In genomic region chr14:77033622-77034521, GRCh38 we compare ENCODE assay signal across 8 cellular contexts. TPM values are rescaled to one million over a fixed set of nuclear protein-coding genes. Genes with fewer than 3 reads are reported as not detected.
DNase-seq lines count a peak whose midpoint lies in the region; ATAC-seq and TF ChIP-seq lines count a peak whose summit lies in the region.

No MANE protein-coding gene starts in this region.

- no peaks in the 10 kb centered on the region for H3K27me3 ChIP-seq in KMS-11 (ENCODE audit: insufficient read depth, low read depth)
- H3K27me3 ChIP-seq in ovary = no peaks in the 10 kb centered on the region

- H3K4me1 ChIP-seq in KMS-11 (ENCODE audit: low read depth, poor library complexity, severe bottlenecking) = peaks cover 92% of the 10 kb centered on the region
- peaks cover 30% of the 10 kb centered on the region for H3K4me1 ChIP-seq in ovary (ENCODE audit: insufficient read depth)

- no peaks in the 10 kb centered on the region for H4K20me1 ChIP-seq in KMS-11 (ENCODE audit: insufficient read depth)

- H3K79me2 ChIP-seq in KMS-11 (ENCODE audit: insufficient read depth, low read depth) = 0 out of 2 replicates have a peak, but pooled peaks cover 4% of the 10 kb centered on the region

- DNase-seq in EL = peak; percentile 89
- peak; percentile 97 for DNase-seq in SHP77 (lab: John Stamatoyannopoulos, UW)
- peak; percentile 93 for DNase-seq in activated naive CD4-positive, alpha-beta T cell treated with anti-CD3 and anti-CD28 coated beads for 36 hours
- DNase-seq in glomerular visceral epithelial cell (ENCODE audit: extremely low spot score) = peak; percentile 88
- peak; percentile 80 to 87 (median 85) for DNase-seq in ovary
- peak; percentile 84 for DNase-seq in type B pancreatic cell (ENCODE audit: extremely low spot score, unreplicated experiment)

- H3K36me3 ChIP-seq in KMS-11 (ENCODE audit: insufficient read depth) (no peaks in the 10 kb centered on the region), ovary (no peaks in the 10 kb centered on the region)

- peak overlapping the region; percentile 78 for H3K9ac ChIP-seq in KMS-11

- H3K36me3 Mint-ChIP-seq in activated naive CD4-positive, alpha-beta T cell treated with anti-CD3 and anti-CD28 coated beads for 36 hours (ENCODE audit: low read depth) = peaks cover 13% of the 10 kb centered on the region
- H3K36me3 Mint-ChIP-seq in type B pancreatic cell = no peaks in the 10 kb centered on the region

- peak overlapping the region; percentile 95 for H3K27ac Mint-ChIP-seq in activated naive CD4-positive, alpha-beta T cell treated with anti-CD3 and anti-CD28 coated beads for 36 hours
- H3K27ac Mint-ChIP-seq in type B pancreatic cell = peak overlapping the region; percentile 96

- no peak overlapping the region; the same call in 1 of the 2 replicates for H2AFZ ChIP-seq in KMS-11 (ENCODE audit: low read depth)

- TF ChIP-seq CTCF in KMS-11 (conservative IDR thresholded peaks at IDR 0.05; ENCODE audit: low read depth, low read length) (no peak), ovary (IDR thresholded peaks at IDR 0.05) (peak in 1 of 3 donors; percentile 4), type B pancreatic cell (conservative IDR thresholded peaks at IDR 0.05) (no peak)

- peak; percentile 29 for TF ChIP-seq POLR2A in ovary (IDR thresholded peaks at IDR 0.05)

- no peaks in the 10 kb centered on the region for H3K9me3 ChIP-seq in ovary

- peak overlapping the region; percentile 83 for H3K4me3 Mint-ChIP-seq in activated naive CD4-positive, alpha-beta T cell treated with anti-CD3 and anti-CD28 coated beads for 36 hours
- peak overlapping the region; percentile 86 for H3K4me3 Mint-ChIP-seq in type B pancreatic cell

- ATAC-seq in GM21786 (IDR thresholded peaks at IDR 0.05; ENCODE audit: unreplicated experiment) = peak; percentile 66

- H3K4me3 ChIP-seq in KMS-11 (IDR thresholded peaks at IDR 0.05; ENCODE audit: insufficient read depth, low read depth, low read length) (no peak overlapping the region), ovary (peak overlapping the region; percentile 48)

- peaks cover 73% of the 10 kb centered on the region for H3K4me1 Mint-ChIP-seq in activated naive CD4-positive, alpha-beta T cell treated with anti-CD3 and anti-CD28 coated beads for 36 hours (ENCODE audit: low read depth)
- peaks cover 73% of the 10 kb centered on the region for H3K4me1 Mint-ChIP-seq in type B pancreatic cell (ENCODE audit: unreplicated experiment)

- CTCF ChIA-PET in activated naive CD4-positive, alpha-beta T cell treated with anti-CD3 and anti-CD28 coated beads for 36 hours (lab: Charles Lee) = interaction anchor here (0.5 to 1.7 kb wide), 11 partner anchors 9 to 120 kb away, joined by 3 to 5 read pairs (median 3); no protein-coding TSS in a partner anchor

- H3K27me3 Mint-ChIP-seq in activated naive CD4-positive, alpha-beta T cell treated with anti-CD3 and anti-CD28 coated beads for 36 hours (ENCODE audit: low read depth) = no peaks in the 10 kb centered on the region
- no peaks in the 10 kb centered on the region for H3K27me3 Mint-ChIP-seq in type B pancreatic cell

- intact Hi-C loops in activated naive CD4-positive, alpha-beta T cell treated with anti-CD3 and anti-CD28 coated beads for 36 hours (cut with micrococcal nuclease) = loop anchor here (1.0 to 2.0 kb wide), 2 partner anchors 121 to 287 kb away; partner anchors contain the start of genes GSTZ1 and POMT2
- intact Hi-C loops in ovary (cut with DNase I) = no loop called here

- H3K4me2 ChIP-seq in KMS-11 = peak overlapping the region; percentile 92

- no peak for TF ChIP-seq EP300 in ovary (IDR thresholded peaks at IDR 0.05)

- 1% methylated on average over 36 of the region's 36 CpGs for WGBS in ovary, 3 donors

- H3K27ac ChIP-seq in KMS-11 (peak overlapping the region; percentile 94), ovary (peak overlapping the region; percentile 87 to 100)

- no peaks in the 10 kb centered on the region for H3K9me3 Mint-ChIP-seq in activated naive CD4-positive, alpha-beta T cell treated with anti-CD3 and anti-CD28 coated beads for 36 hours
- H3K9me3 Mint-ChIP-seq in type B pancreatic cell = no peaks in the 10 kb centered on the region

RNA-seq across cellular contexts. Expression of gene IRF2BPL, which starts 5.4 kb away (rescaled TPM):
- 10 to 100 TPM; 34.8 to 35.2 TPM for total RNA-seq in activated naive CD4-positive, alpha-beta T cell treated with anti-CD3 and anti-CD28 coated beads for 36 hours
- 100 to 1,000 TPM in 2 of 7 donors, 10 to 100 TPM in 5; 52.2 to 126 (median 78.4) TPM for total RNA-seq in ovary
- polyA plus RNA-seq in ovary = 10 to 100 TPM; 14.1 to 35.0 TPM
- total RNA-seq in type B pancreatic cell (ENCODE audit: low replicate concordance) = 59.7 and 116 TPM in 2 replicates
